In the genomic region with DNA sequence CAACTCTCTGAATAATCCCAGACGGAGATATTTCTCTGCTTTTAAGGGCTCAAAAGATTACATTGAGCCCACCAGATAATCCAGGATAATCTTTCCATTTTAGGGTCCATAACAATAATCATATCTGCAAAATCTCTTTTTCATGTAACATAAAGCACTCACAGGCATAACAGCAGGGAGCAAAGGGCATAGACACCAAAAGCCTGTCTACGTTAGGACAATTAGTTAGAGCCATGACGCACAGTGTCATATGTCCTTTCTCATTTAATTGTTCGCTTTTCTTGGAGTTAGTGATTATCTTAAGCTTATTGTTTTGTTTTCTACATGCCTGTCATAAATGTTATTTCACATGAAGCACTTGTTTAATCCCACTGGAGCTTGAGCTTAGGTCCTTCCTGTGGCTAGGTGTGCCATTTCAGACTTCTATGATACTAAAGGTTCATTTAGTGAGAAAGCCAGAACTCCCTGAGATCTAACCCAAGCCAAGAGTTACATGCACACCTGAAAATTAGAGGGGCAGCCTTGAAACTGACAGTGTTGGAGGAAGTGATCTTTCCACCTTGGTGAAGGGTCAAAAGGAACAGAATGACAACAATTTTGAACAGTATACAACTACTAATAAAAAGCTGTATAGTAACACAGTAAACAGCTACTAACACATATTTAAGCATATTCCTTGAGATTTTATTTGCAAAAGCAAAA, we compare ENCODE assay signal across 29 cellular contexts. TPM values are rescaled to one million over a fixed set of nuclear protein-coding genes. Genes with fewer than 3 reads are reported as not detected.
"Had no signal": no experiment of that assay in that cellular context is flagged by ENCODE, and none has a peak within 500 bp of the region (broad histone marks: within the 10 kb centered on the region; RNA-seq: fewer than 3 reads in every experiment).

No MANE protein-coding gene starts in this region.

- H3K27me3 ChIP-seq: breast epithelium, Peyer's patch, SJCRH30 had no signal

- H3K9me3 Mint-ChIP-seq: activated CD8-positive, alpha-beta T cell treated with anti-CD3 and anti-CD28 coated beads for 36 hours; activated naive CD4-positive, alpha-beta T cell treated with anti-CD3 and anti-CD28 coated beads, Interleukin-2, amount 50 U/mL, for 24 hours; activated T-cell treated with anti-CD3 and anti-CD28 coated beads, Interleukin-2, amount 50 U/mL, for 72 hours; activated T-helper 2 cell treated with anti-CD3 and anti-CD28 coated beads, Interferon-gamma antibody, Interleukin-2, Interleukin-4, amounts not matched to agents 10 μg/mL and 5 μg/mL and 100 μg/mL, durations not matched to agents 14 hours and 24 hours and 36 hours had no signal

- H3K4me3 ChIP-seq: breast epithelium, Peyer's patch, SJCRH30 had no signal

- H3K27ac Mint-ChIP-seq: activated CD4-positive, alpha-beta T cell treated with anti-CD3 and anti-CD28 coated beads for 36 hours; activated CD8-positive, alpha-beta T cell treated with anti-CD3 and anti-CD28 coated beads for 36 hours; activated naive CD4-positive, alpha-beta T cell treated with anti-CD3 and anti-CD28 coated beads, Interleukin-2, amount 50 U/mL, for 24 hours; activated T-cell treated with anti-CD3 and anti-CD28 coated beads, Interleukin-2, amount 50 U/mL, for 72 hours; activated T-helper 2 cell treated with anti-CD3 and anti-CD28 coated beads, Interferon-gamma antibody, Interleukin-2, Interleukin-4, amounts not matched to agents 10 μg/mL and 5 μg/mL and 100 μg/mL, durations not matched to agents 14 hours and 24 hours and 36 hours had no signal

- H3K27me3 Mint-ChIP-seq: activated naive CD4-positive, alpha-beta T cell treated with anti-CD3 and anti-CD28 coated beads, Interleukin-2, amount 50 U/mL, for 24 hours had no signal

- H3K36me3 ChIP-seq: breast epithelium, Peyer's patch, SJCRH30 had no signal

- DNase-seq: activated CD4-positive, alpha-beta T cell treated with anti-CD3 and anti-CD28 coated beads for 36 hours; activated CD8-positive, alpha-beta memory T cell treated with anti-CD3 and anti-CD28 coated beads, Interleukin-2, amount 50 U/mL, for 4 hours; activated CD8-positive, alpha-beta T cell treated with anti-CD3 and anti-CD28 coated beads for 36 hours; activated gamma-delta T cell treated with Interleukin-2 at 50 U/mL for 16 hours; activated T-cell treated with anti-CD3 and anti-CD28 coated beads, Interleukin-2, amount 50 U/mL, for 72 hours; aorta; caudate nucleus; NCI-H1092 treated with DMSO at 0.1 percent for 48 hours; NCI-H1417 treated with DMSO at 0.1 percent for 48 hours; NCI-H1694; NCI-H2029; NCI-H2107; NCI-H2171 treated with DMSO at 0.1 percent for 48 hours; NCI-H226; NCI-H526; Right ventricle myocardium superior; SJCRH30; SK-N-SH; T-helper 1 cell had no signal

- H3K4me3 Mint-ChIP-seq: activated CD4-positive, alpha-beta T cell treated with anti-CD3 and anti-CD28 coated beads for 36 hours; activated CD8-positive, alpha-beta T cell treated with anti-CD3 and anti-CD28 coated beads for 36 hours; activated naive CD4-positive, alpha-beta T cell treated with anti-CD3 and anti-CD28 coated beads, Interleukin-2, amount 50 U/mL, for 24 hours; activated T-cell treated with anti-CD3 and anti-CD28 coated beads, Interleukin-2, amount 50 U/mL, for 72 hours had no signal

- ATAC-seq: activated CD4-positive, alpha-beta T cell treated with anti-CD3 and anti-CD28 coated beads for 36 hours; activated CD8-positive, alpha-beta T cell treated with anti-CD3 and anti-CD28 coated beads for 36 hours; activated T-cell treated with anti-CD3 and anti-CD28 coated beads, Interleukin-2, amount 50 U/mL, for 72 hours had no signal

- H3K9me3 ChIP-seq: breast epithelium, Peyer's patch, SJCRH30, SK-N-SH had no signal

- H3K36me3 Mint-ChIP-seq: activated naive CD4-positive, alpha-beta T cell treated with anti-CD3 and anti-CD28 coated beads, Interleukin-2, amount 50 U/mL, for 24 hours had no signal

- H3K27ac ChIP-seq: breast epithelium, Peyer's patch, RWPE1, SJCRH30, VCaP had no signal

- H3K4me1 ChIP-seq: breast epithelium, Peyer's patch, SJCRH30 had no signal

- H3K4me1 Mint-ChIP-seq: activated CD4-positive, alpha-beta T cell treated with anti-CD3 and anti-CD28 coated beads for 36 hours; activated naive CD4-positive, alpha-beta T cell treated with anti-CD3 and anti-CD28 coated beads, Interleukin-2, amount 50 U/mL, for 24 hours had no signal

RNA-seq across cellular contexts. Expression of gene HHATL, which starts 11.7 kb away (rescaled TPM):
- total RNA-seq: activated CD4-positive, alpha-beta T cell treated with anti-CD3 and anti-CD28 coated beads for 36 hours; activated CD8-positive, alpha-beta T cell treated with anti-CD3 and anti-CD28 coated beads for 36 hours; activated T-cell treated with anti-CD3 and anti-CD28 coated beads, Interleukin-2, amount 50 U/mL, for 72 hours; activated T-helper 2 cell treated with anti-CD3 and anti-CD28 coated beads, Interferon-gamma antibody, Interleukin-2, Interleukin-4, amounts not matched to agents 10 μg/mL and 5 μg/mL and 100 μg/mL, durations not matched to agents 14 hours and 24 hours and 36 hours; aorta; cerebellum; MCF 10A; NCI-H460; SJCRH30; T-helper 2 cell treated with Interferon-gamma antibody and Interleukin-4, amounts not matched to agents 100 ng/mL and 5 ng/mL, for 36 hours had no signal

RNA-seq across cellular contexts. Expression of gene KLHL40, which starts 29.0 kb away (rescaled TPM):
- total RNA-seq: activated CD4-positive, alpha-beta T cell treated with anti-CD3 and anti-CD28 coated beads for 36 hours; activated CD8-positive, alpha-beta T cell treated with anti-CD3 and anti-CD28 coated beads for 36 hours; activated T-cell treated with anti-CD3 and anti-CD28 coated beads, Interleukin-2, amount 50 U/mL, for 72 hours; activated T-helper 2 cell treated with anti-CD3 and anti-CD28 coated beads, Interferon-gamma antibody, Interleukin-2, Interleukin-4, amounts not matched to agents 10 μg/mL and 5 μg/mL and 100 μg/mL, durations not matched to agents 14 hours and 24 hours and 36 hours; aorta; breast epithelium; MCF 10A; NCI-H460; Peyer's patch; T-helper 2 cell treated with Interferon-gamma antibody and Interleukin-4, amounts not matched to agents 100 ng/mL and 5 ng/mL, for 36 hours had no signal

RNA-seq across cellular contexts. Expression of gene CCDC13, which starts 58.8 kb away (rescaled TPM):
- total RNA-seq: activated T-helper 2 cell treated with anti-CD3 and anti-CD28 coated beads, Interferon-gamma antibody, Interleukin-2, Interleukin-4, amounts not matched to agents 10 μg/mL and 5 μg/mL and 100 μg/mL, durations not matched to agents 14 hours and 24 hours and 36 hours had no signal
